Comparison of ENCODE assay signal across 19 cellular contexts in the genomic region with DNA sequence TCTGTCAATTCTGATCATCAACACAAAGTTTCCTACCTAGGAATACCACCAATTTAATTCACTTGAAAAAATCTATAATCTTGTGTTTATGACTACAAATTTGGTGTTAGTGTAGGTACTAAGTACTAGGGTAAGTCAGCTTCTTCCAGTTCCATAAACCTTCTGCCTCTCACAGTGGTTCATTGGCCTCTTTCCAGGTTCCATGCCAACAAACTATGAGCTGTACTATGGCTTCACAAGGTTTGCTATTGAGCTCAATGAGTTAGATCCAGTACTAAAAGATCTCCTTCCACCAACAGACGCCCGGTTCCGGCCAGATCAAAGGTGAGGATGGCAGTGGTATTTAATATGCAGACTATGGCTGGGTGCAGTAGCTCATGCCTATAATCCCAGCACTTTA. TPM values are rescaled to one million over a fixed set of nuclear protein-coding genes. Genes with fewer than 3 reads are reported as not detected.
A peak's percentile ranks its signal among the peaks of the same experiment; 100 is the strongest.
DNase-seq lines count a peak whose midpoint lies in the region; ATAC-seq and TF ChIP-seq lines count a peak whose summit lies in the region.
"Had no signal": no experiment of that assay in that cellular context is flagged by ENCODE, and none has a peak within 500 bp of the region (broad histone marks: within the 10 kb centered on the region; RNA-seq: fewer than 3 reads in every experiment).

No MANE protein-coding gene starts in this region.

- intact Hi-C loops in MCF 10A (cut with micrococcal nuclease): no loop called here
- intact Hi-C loops in breast epithelium (cut with DNase I; ENCODE audit: low total_unique reads): no loop called here
- intact Hi-C loops in aorta (cut with DNase I): no loop called here

- no peaks in the 10 kb centered on the region for H3K27me3 Mint-ChIP-seq in MCF 10A (ENCODE audit: insufficient read depth, unreplicated experiment)
- H3K27me3 Mint-ChIP-seq: activated CD4-positive, alpha-beta T cell treated with anti-CD3 and anti-CD28 coated beads for 36 hours had no signal

- peaks cover 2% of the 10 kb centered on the region for H3K4me1 Mint-ChIP-seq in MCF 10A (ENCODE audit: insufficient read depth, unreplicated experiment)
- H3K4me1 Mint-ChIP-seq: activated CD4-positive, alpha-beta T cell treated with anti-CD3 and anti-CD28 coated beads for 36 hours had no signal

- BruUV-seq in MCF 10A (replicated peaks; lab: Mats Ljungman, UMichigan): no TSS peak

- no peaks in the 10 kb centered on the region for H3K9me3 Mint-ChIP-seq in MCF 10A (ENCODE audit: unreplicated experiment)
- H3K9me3 Mint-ChIP-seq: activated naive CD8-positive, alpha-beta T cell treated with anti-CD3 and anti-CD28 coated beads, Interleukin-2, amount 10 ng/mL, durations not matched to agents 7 days and 5 days; central memory CD8-positive, alpha-beta T cell; effector memory CD8-positive, alpha-beta T cell had no signal

- no peak for TF ChIP-seq POLR2A in breast epithelium (IDR thresholded peaks at IDR 0.05)

- no peak overlapping the region for H3K9ac ChIP-seq in adipocyte (ENCODE audit: low read length)

- H3K27ac ChIP-seq in breast epithelium (no peak overlapping the region), aorta (ENCODE audit: low read depth in 1 of 2, low read length in 2 of 2) (no peak overlapping the region)
- H3K27ac ChIP-seq: prostate gland had no signal

- no peaks in the 10 kb centered on the region for H3K27me3 ChIP-seq in breast epithelium
- H3K27me3 ChIP-seq in adipocyte (replicated peaks; ENCODE audit: control insufficient read depth, insufficient read depth, low read length): no peaks in the 10 kb centered on the region
- H3K27me3 ChIP-seq in aorta (ENCODE audit: control insufficient read depth in 1 of 2, insufficient read depth in 2 of 2, low read length in 1 of 2): no peaks in the 10 kb centered on the region

- peaks cover 45% of the 10 kb centered on the region for H3K36me3 Mint-ChIP-seq in MCF 10A (ENCODE audit: insufficient read depth, unreplicated experiment)
- H3K36me3 Mint-ChIP-seq: activated naive CD8-positive, alpha-beta T cell treated with anti-CD3 and anti-CD28 coated beads, Interleukin-2, amount 10 ng/mL, durations not matched to agents 7 days and 5 days had no signal

- no peaks in the 10 kb centered on the region for H3K36me3 ChIP-seq in breast epithelium
- H3K36me3 ChIP-seq in adipocyte (ENCODE audit: control insufficient read depth, insufficient read depth, low read length, severe bottlenecking): no peaks in the 10 kb centered on the region
- H3K36me3 ChIP-seq in aorta (ENCODE audit: control insufficient read depth in 1 of 2, insufficient read depth in 2 of 2, low read length in 1 of 2): no peaks in the 10 kb centered on the region
- H3K36me3 ChIP-seq: prostate gland had no signal

- H3K27ac Mint-ChIP-seq in MCF 10A (ENCODE audit: low read depth, unreplicated experiment): no peak overlapping the region
- H3K27ac Mint-ChIP-seq: activated CD4-positive, alpha-beta T cell treated with anti-CD3 and anti-CD28 coated beads for 36 hours; activated naive CD8-positive, alpha-beta T cell treated with anti-CD3 and anti-CD28 coated beads, Interleukin-2, amount 10 ng/mL, durations not matched to agents 7 days and 5 days; effector memory CD8-positive, alpha-beta T cell had no signal

- CTCF ChIA-PET in MCF 10A (lab: Yijun Ruan, JAX): interaction anchor here (0.6 to 3.9 kb wide), 9 partner anchors 9 to 1170 kb away, joined by 3 to 11 read pairs (median 4); no protein-coding TSS in a partner anchor

- POLR2A ChIA-PET in MCF 10A (lab: Yijun Ruan, JAX): interaction anchor here (0.6 to 2.4 kb wide), 3 partner anchors 22 to 197 kb away, joined by 3 to 11 read pairs (median 3); no protein-coding TSS in a partner anchor

- DNase-seq in MCF 10A (ENCODE audit: unreplicated experiment) (peak; percentile 32), breast epithelium (ENCODE audit: low spot score in 2 of 2) (no peak), adipocyte (ENCODE audit: low read depth) (peak; percentile 8), fibroblast of mammary gland (ENCODE audit: low read depth) (peak; percentile 60), globus pallidus (ENCODE audit: low spot score) (no peak), mesenteric fat pad (ENCODE audit: low spot score) (no peak), aorta (no peak)
- DNase-seq: activated CD4-positive, alpha-beta T cell treated with anti-CD3 and anti-CD28 coated beads for 36 hours; activated naive CD8-positive, alpha-beta T cell treated with anti-CD3 and anti-CD28 coated beads, Interleukin-2, amount 10 ng/mL, durations not matched to agents 7 days and 5 days; C1 segment of cervical spinal cord; effector memory CD8-positive, alpha-beta T cell; foreskin melanocyte; left cardiac atrium; NCI-H1048; NCI-H1930; stimulated activated CD4-positive, alpha-beta T cell treated with anti-CD3 and anti-CD28 coated beads, Interleukin-4, amount 100 ng/mL, for 24 hours had no signal

- H3K4me3 ChIP-seq in breast epithelium: no peak overlapping the region
- no peak overlapping the region for H3K4me3 ChIP-seq in adipocyte (ENCODE audit: low read length)
- no peak overlapping the region for H3K4me3 ChIP-seq in fibroblast of mammary gland (ENCODE audit: control insufficient read depth, low read depth, low read length)
- H3K4me3 ChIP-seq in aorta (ENCODE audit: low read length in 2 of 2): no peak overlapping the region
- H3K4me3 ChIP-seq: prostate gland had no signal

- no peak for ATAC-seq in GM21447 (IDR thresholded peaks at IDR 0.05; ENCODE audit: unreplicated experiment)
- ATAC-seq in aorta (ENCODE audit: low FRiP score): no peak
- ATAC-seq: activated CD4-positive, alpha-beta T cell treated with anti-CD3 and anti-CD28 coated beads for 36 hours; effector memory CD8-positive, alpha-beta T cell; left cardiac atrium had no signal

- WGBS in aorta, 2 donors: 92% methylated on average over 3 of the region's 3 CpGs

- TF ChIP-seq CTCF in MCF 10A (IDR thresholded peaks at IDR 0.05; ENCODE audit: unreplicated experiment) (no peak), breast epithelium (IDR thresholded peaks at IDR 0.05) (no peak), fibroblast of mammary gland (conservative IDR thresholded peaks at IDR 0.05; ENCODE audit: control insufficient read depth, insufficient read depth, low read depth, low read length) (no peak)

- H3K4me3 Mint-ChIP-seq in MCF 10A (ENCODE audit: unreplicated experiment): no peak overlapping the region
- H3K4me3 Mint-ChIP-seq: activated CD4-positive, alpha-beta T cell treated with anti-CD3 and anti-CD28 coated beads for 36 hours; activated naive CD8-positive, alpha-beta T cell treated with anti-CD3 and anti-CD28 coated beads, Interleukin-2, amount 10 ng/mL, durations not matched to agents 7 days and 5 days; central memory CD8-positive, alpha-beta T cell; effector memory CD8-positive, alpha-beta T cell had no signal

- H3K9me3 ChIP-seq in breast epithelium (no peaks in the 10 kb centered on the region), adipocyte (ENCODE audit: control insufficient read depth, low read length) (no peaks in the 10 kb centered on the region), aorta (ENCODE audit: control insufficient read depth, low read length) (no peaks in the 10 kb centered on the region)
- H3K9me3 ChIP-seq: prostate gland had no signal

- H3K4me1 ChIP-seq in breast epithelium (no peaks in the 10 kb centered on the region), adipocyte (ENCODE audit: control insufficient read depth, insufficient read depth, low read length) (peaks cover 1% of the 10 kb centered on the region), aorta (ENCODE audit: control insufficient read depth in 1 of 2, insufficient read depth in 2 of 2, low read length in 2 of 2) (no peaks in the 10 kb centered on the region)
- H3K4me1 ChIP-seq: prostate gland had no signal

RNA-seq across cellular contexts. Expression of gene PRKRA, which starts 58.8 kb away (rescaled TPM):
- total RNA-seq in MCF 10A (2022) (51.4 and 58.9 TPM in 2 replicates), breast epithelium (10 to 100 TPM; 61.3 to 73.9 (median 69.1) TPM), mesenteric fat pad (42.6 TPM), aorta (10 to 100 TPM; 55.6 to 69.9 TPM)
- 10 to 100 TPM; 43.1 to 56.1 TPM for polyA plus RNA-seq in aorta

RNA-seq across cellular contexts. Expression of gene PJVK, which starts 59.0 kb away (rescaled TPM):
- total RNA-seq in MCF 10A (2022) (7.4 and 10.4 TPM in 2 replicates), breast epithelium (1 to 10 TPM; 5.2 to 9.4 (median 6.9) TPM), mesenteric fat pad (2.1 TPM), aorta (1 to 10 TPM; 2.2 to 8.4 TPM)
- 10 to 100 TPM in 1 of 2 donors, under 1 TPM in 1; 0.75 to 10.6 TPM for polyA plus RNA-seq in aorta

Comparison
In these comparisons a context has a peak if more than half of its experiments do, and no peak if none do; other contexts are left out.
1. DNase-seq: peak in MCF 10A (single experiment), adipocyte (single experiment) and fibroblast of mammary gland (single experiment); none in breast epithelium (0 of 2), globus pallidus (single experiment), mesenteric fat pad (single experiment) and aorta (0 of 2).